In the genomic region with DNA sequence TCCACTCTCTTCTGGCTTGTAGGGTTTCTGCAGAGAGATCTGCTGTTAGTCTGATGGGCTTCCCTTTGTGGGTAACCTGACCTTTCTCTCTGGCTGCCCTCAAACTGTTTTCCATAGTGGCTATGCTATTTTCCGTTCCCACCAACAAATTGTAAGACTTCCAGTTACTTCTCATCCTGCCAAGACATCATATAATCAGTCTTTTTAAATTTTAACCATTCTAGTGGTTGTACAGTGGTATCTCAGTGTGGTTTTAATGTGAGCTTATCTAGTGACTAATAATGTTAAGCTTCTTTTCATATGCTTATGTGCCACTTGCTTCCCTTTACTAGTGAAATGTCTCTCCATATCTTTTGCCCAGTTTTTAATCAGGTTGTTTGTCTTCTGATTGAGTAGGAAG, we compare ENCODE assay signal across 18 cellular contexts. TPM values are rescaled to one million over a fixed set of nuclear protein-coding genes. Genes with fewer than 3 reads are reported as not detected.
DNase-seq lines count a peak whose midpoint lies in the region; ATAC-seq and TF ChIP-seq lines count a peak whose summit lies in the region.
"Had no signal": no experiment of that assay in that cellular context is flagged by ENCODE, and none has a peak within 500 bp of the region (broad histone marks: within the 10 kb centered on the region; RNA-seq: fewer than 3 reads in every experiment).

No MANE protein-coding gene starts in this region.

- peak overlapping the region; percentile 5 for H3K4me3 Mint-ChIP-seq in activated naive CD8-positive, alpha-beta T cell treated with anti-CD3 and anti-CD28 coated beads, Interleukin-2, amount 50 U/mL, for 24 hours
- H3K4me3 Mint-ChIP-seq in activated naive CD8-positive, alpha-beta T cell treated with anti-CD3 and anti-CD28 coated beads for 36 hours = no peak overlapping the region
- H3K4me3 Mint-ChIP-seq in stimulated activated naive CD8-positive, alpha-beta T cell treated with anti-CD3 and anti-CD28 coated beads, Interleukin-15, Interleukin-2, amounts not matched to agents 100 ng/mL and 50 ng/mL, for 24 hours = no peak overlapping the region
- H3K4me3 Mint-ChIP-seq in activated CD4-positive, alpha-beta T cell treated with anti-CD3 and anti-CD28 coated beads, Interleukin-2, amount 10 ng/mL, durations not matched to agents 24 days and 14 days = no peak overlapping the region
- H3K4me3 Mint-ChIP-seq: CD4-positive, CD25-positive, alpha-beta regulatory T cell; HFFc6 had no signal

- H3K27ac Mint-ChIP-seq in activated naive CD8-positive, alpha-beta T cell treated with anti-CD3 and anti-CD28 coated beads, Interleukin-2, amount 50 U/mL, for 24 hours = peak overlapping the region; percentile 33
- H3K27ac Mint-ChIP-seq in activated naive CD8-positive, alpha-beta T cell treated with anti-CD3 and anti-CD28 coated beads for 36 hours = no peak overlapping the region
- peak overlapping the region; percentile 8 for H3K27ac Mint-ChIP-seq in stimulated activated naive CD8-positive, alpha-beta T cell treated with anti-CD3 and anti-CD28 coated beads, Interleukin-15, Interleukin-2, amounts not matched to agents 100 ng/mL and 50 ng/mL, for 24 hours
- no peak overlapping the region for H3K27ac Mint-ChIP-seq in activated CD4-positive, alpha-beta T cell treated with anti-CD3 and anti-CD28 coated beads, Interleukin-2, amount 10 ng/mL, durations not matched to agents 24 days and 14 days
- H3K27ac Mint-ChIP-seq: CD4-positive, CD25-positive, alpha-beta regulatory T cell; HFFc6 had no signal

- peaks cover 5% of the 10 kb centered on the region for H3K4me1 Mint-ChIP-seq in activated naive CD8-positive, alpha-beta T cell treated with anti-CD3 and anti-CD28 coated beads, Interleukin-2, amount 50 U/mL, for 24 hours
- H3K4me1 Mint-ChIP-seq in activated naive CD8-positive, alpha-beta T cell treated with anti-CD3 and anti-CD28 coated beads for 36 hours = no peaks in the 10 kb centered on the region
- no peaks in the 10 kb centered on the region for H3K4me1 Mint-ChIP-seq in stimulated activated naive CD8-positive, alpha-beta T cell treated with anti-CD3 and anti-CD28 coated beads, Interleukin-15, Interleukin-2, amounts not matched to agents 100 ng/mL and 50 ng/mL, for 24 hours (ENCODE audit: low read depth)
- H3K4me1 Mint-ChIP-seq in activated CD4-positive, alpha-beta T cell treated with anti-CD3 and anti-CD28 coated beads, Interleukin-2, amount 10 ng/mL, durations not matched to agents 24 days and 14 days = no peaks in the 10 kb centered on the region
- H3K4me1 Mint-ChIP-seq: CD4-positive, CD25-positive, alpha-beta regulatory T cell had no signal

- ATAC-seq in activated naive CD8-positive, alpha-beta T cell treated with anti-CD3 and anti-CD28 coated beads, Interleukin-2, amount 50 U/mL, for 24 hours = peak; percentile 24

- no peak for DNase-seq in activated naive CD8-positive, alpha-beta T cell treated with anti-CD3 and anti-CD28 coated beads, Interleukin-2, amount 50 U/mL, for 24 hours
- no peak for DNase-seq in activated naive CD8-positive, alpha-beta T cell treated with anti-CD3 and anti-CD28 coated beads for 36 hours
- DNase-seq in astrocyte of the hippocampus (ENCODE audit: low read depth, low spot score) (peak; percentile 74), fibroblast of the aortic adventitia (ENCODE audit: low read depth) (peak; percentile 39), GOT3 (lab: John Stamatoyannopoulos, UW) (no peak), KG1 (lab: John Stamatoyannopoulos, UW) (no peak)
- no peak for DNase-seq in activated CD4-positive, alpha-beta T cell treated with anti-CD3 and anti-CD28 coated beads, Interleukin-2, amount 10 ng/mL, durations not matched to agents 24 days and 14 days
- DNase-seq: 8988T; ACHN; Calu3; CD4-positive, CD25-positive, alpha-beta regulatory T cell; DMS79; EL; HCEC 1CT; HFFc6 had no signal

- no peak for TF ChIP-seq CTCF in fibroblast of the aortic adventitia (IDR thresholded peaks at IDR 0.05; ENCODE audit: insufficient read depth, low read length)

- H3K27me3 Mint-ChIP-seq in activated naive CD8-positive, alpha-beta T cell treated with anti-CD3 and anti-CD28 coated beads, Interleukin-2, amount 50 U/mL, for 24 hours = peaks cover 38% of the 10 kb centered on the region
- peaks cover 41% of the 10 kb centered on the region for H3K27me3 Mint-ChIP-seq in activated naive CD8-positive, alpha-beta T cell treated with anti-CD3 and anti-CD28 coated beads for 36 hours
- H3K27me3 Mint-ChIP-seq in stimulated activated naive CD8-positive, alpha-beta T cell treated with anti-CD3 and anti-CD28 coated beads, Interleukin-15, Interleukin-2, amounts not matched to agents 100 ng/mL and 50 ng/mL, for 24 hours = peaks cover 39% of the 10 kb centered on the region
- peaks cover 35% of the 10 kb centered on the region for H3K27me3 Mint-ChIP-seq in activated CD4-positive, alpha-beta T cell treated with anti-CD3 and anti-CD28 coated beads, Interleukin-2, amount 10 ng/mL, durations not matched to agents 24 days and 14 days

- H3K9me3 Mint-ChIP-seq in activated naive CD8-positive, alpha-beta T cell treated with anti-CD3 and anti-CD28 coated beads, Interleukin-2, amount 50 U/mL, for 24 hours = no peaks in the 10 kb centered on the region
- H3K9me3 Mint-ChIP-seq in activated naive CD8-positive, alpha-beta T cell treated with anti-CD3 and anti-CD28 coated beads for 36 hours = peaks cover 7% of the 10 kb centered on the region
- H3K9me3 Mint-ChIP-seq in stimulated activated naive CD8-positive, alpha-beta T cell treated with anti-CD3 and anti-CD28 coated beads, Interleukin-15, Interleukin-2, amounts not matched to agents 100 ng/mL and 50 ng/mL, for 24 hours = peaks cover 5% of the 10 kb centered on the region
- no peaks in the 10 kb centered on the region for H3K9me3 Mint-ChIP-seq in activated CD4-positive, alpha-beta T cell treated with anti-CD3 and anti-CD28 coated beads, Interleukin-2, amount 10 ng/mL, durations not matched to agents 24 days and 14 days

- H3K36me3 Mint-ChIP-seq in activated naive CD8-positive, alpha-beta T cell treated with anti-CD3 and anti-CD28 coated beads, Interleukin-2, amount 50 U/mL, for 24 hours (ENCODE audit: low read depth) = no peaks in the 10 kb centered on the region
- H3K36me3 Mint-ChIP-seq in activated naive CD8-positive, alpha-beta T cell treated with anti-CD3 and anti-CD28 coated beads for 36 hours = no peaks in the 10 kb centered on the region
- H3K36me3 Mint-ChIP-seq in stimulated activated naive CD8-positive, alpha-beta T cell treated with anti-CD3 and anti-CD28 coated beads, Interleukin-15, Interleukin-2, amounts not matched to agents 100 ng/mL and 50 ng/mL, for 24 hours (ENCODE audit: low read depth) = no peaks in the 10 kb centered on the region
- no peaks in the 10 kb centered on the region for H3K36me3 Mint-ChIP-seq in activated CD4-positive, alpha-beta T cell treated with anti-CD3 and anti-CD28 coated beads, Interleukin-2, amount 10 ng/mL, durations not matched to agents 24 days and 14 days (ENCODE audit: low read depth)
- H3K36me3 Mint-ChIP-seq: CD4-positive, CD25-positive, alpha-beta regulatory T cell had no signal

- H3K4me3 ChIP-seq in fibroblast of the aortic adventitia (ENCODE audit: low read depth, low read length) = no peak overlapping the region
- H3K4me3 ChIP-seq: BLaER1 treated with 17β-estradiol and CSF1 and Interleukin-3, amounts not matched to agents 10 nM and 100 nM had no signal

- intact Hi-C loops in activated CD4-positive, alpha-beta T cell treated with anti-CD3 and anti-CD28 coated beads, Interleukin-2, amount 10 ng/mL, durations not matched to agents 24 days and 14 days (cut with micrococcal nuclease) = no loop called here

RNA-seq across cellular contexts. Expression of a gene that starts 13.6 kb away (rescaled TPM):
- total RNA-seq in activated naive CD8-positive, alpha-beta T cell treated with anti-CD3 and anti-CD28 coated beads for 36 hours = not detected
- total RNA-seq in fibroblast of the aortic adventitia (ENCODE audit: low replicate concordance) = not detected in 2 replicates
- total RNA-seq in activated CD4-positive, alpha-beta T cell treated with anti-CD3 and anti-CD28 coated beads, Interleukin-2, amount 10 ng/mL, durations not matched to agents 24 days and 14 days = not detected in 2 replicates
- total RNA-seq: CD4-positive, CD25-positive, alpha-beta regulatory T cell; HT1080 had no signal

RNA-seq across cellular contexts. Expression of a gene that starts 59.3 kb away (rescaled TPM):
- total RNA-seq in activated naive CD8-positive, alpha-beta T cell treated with anti-CD3 and anti-CD28 coated beads for 36 hours = 1 to 10 TPM; 3.0 to 3.6 TPM
- 39.4 and 58.6 TPM in 2 replicates for total RNA-seq in fibroblast of the aortic adventitia (ENCODE audit: low replicate concordance)
- total RNA-seq in activated CD4-positive, alpha-beta T cell treated with anti-CD3 and anti-CD28 coated beads, Interleukin-2, amount 10 ng/mL, durations not matched to agents 24 days and 14 days = 2.3 and 3.2 TPM in 2 replicates

Comparison
In these comparisons a context has a peak if more than half of its experiments do, and no peak if none do; other contexts are left out.
1. H3K27ac Mint-ChIP-seq: peak in activated naive CD8-positive, alpha-beta T cell treated with anti-CD3 and anti-CD28 coated beads, Interleukin-2, amount 50 U/mL, for 24 hours (single experiment) and stimulated activated naive CD8-positive, alpha-beta T cell treated with anti-CD3 and anti-CD28 coated beads, Interleukin-15, Interleukin-2, amounts not matched to agents 100 ng/mL and 50 ng/mL, for 24 hours (single experiment); none in activated naive CD8-positive, alpha-beta T cell treated with anti-CD3 and anti-CD28 coated beads for 36 hours (single experiment) and activated CD4-positive, alpha-beta T cell treated with anti-CD3 and anti-CD28 coated beads, Interleukin-2, amount 10 ng/mL, durations not matched to agents 24 days and 14 days (single experiment).
2. DNase-seq: peak in astrocyte of the hippocampus (single experiment) and fibroblast of the aortic adventitia (single experiment); none in activated naive CD8-positive, alpha-beta T cell treated with anti-CD3 and anti-CD28 coated beads, Interleukin-2, amount 50 U/mL, for 24 hours (single experiment), activated naive CD8-positive, alpha-beta T cell treated with anti-CD3 and anti-CD28 coated beads for 36 hours (single experiment), activated CD4-positive, alpha-beta T cell treated with anti-CD3 and anti-CD28 coated beads, Interleukin-2, amount 10 ng/mL, durations not matched to agents 24 days and 14 days (single experiment), GOT3 (single experiment) and KG1 (single experiment).